Comparison of ENCODE assay signal across 1 cellular context in genomic region chr16:85916141-85916890, GRCh38.
TF ChIP-seq lines count a peak whose summit lies in the region.

No MANE protein-coding gene starts in this region.

TF ChIP-seq in SK-N-SH treated with all-trans-retinoic acid at 6 μM for 48 hours, 23 proteins besides CTCF, POLR2A, EP300 and RAD21 (continued from another document):
- TF ChIP-seq, protein P1, sequence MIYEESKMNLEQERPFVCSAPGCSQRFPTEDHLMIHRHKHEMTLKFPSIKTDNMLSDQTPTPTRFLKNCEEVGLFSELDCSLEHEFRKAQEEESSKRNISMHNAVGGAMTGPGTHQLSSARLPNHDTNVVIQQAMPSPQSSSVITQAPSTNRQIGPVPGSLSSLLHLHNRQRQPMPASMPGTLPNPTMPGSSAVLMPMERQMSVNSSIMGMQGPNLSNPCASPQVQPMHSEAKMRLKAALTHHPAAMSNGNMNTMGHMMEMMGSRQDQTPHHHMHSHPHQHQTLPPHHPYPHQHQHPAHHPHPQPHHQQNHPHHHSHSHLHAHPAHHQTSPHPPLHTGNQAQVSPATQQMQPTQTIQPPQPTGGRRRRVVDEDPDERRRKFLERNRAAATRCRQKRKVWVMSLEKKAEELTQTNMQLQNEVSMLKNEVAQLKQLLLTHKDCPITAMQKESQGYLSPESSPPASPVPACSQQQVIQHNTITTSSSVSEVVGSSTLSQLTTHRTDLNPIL (CRISPR knock-in tag; IDR thresholded peaks at IDR 0.05; ENCODE audit: low read depth), result no peak
- no peak for TF ChIP-seq BACH2 (CRISPR knock-in tag; IDR thresholded peaks at IDR 0.05; ENCODE audit: borderline replicate concordance)
- no peak for TF ChIP-seq TSHZ2 (CRISPR knock-in tag; IDR thresholded peaks at IDR 0.05)
- no peak for TF ChIP-seq GLIS3 (CRISPR knock-in tag; IDR thresholded peaks at IDR 0.05)
- no peak for TF ChIP-seq OSR1 (CRISPR knock-in tag; IDR thresholded peaks at IDR 0.05)
- no peak for TF ChIP-seq PPARA (CRISPR knock-in tag; IDR thresholded peaks at IDR 0.05; ENCODE audit: borderline replicate concordance)
